ENCODE assay signal across 21 cellular contexts in genomic region chr9:114289106-114289505, GRCh38. TPM values are rescaled to one million over a fixed set of nuclear protein-coding genes. Genes with fewer than 3 reads are reported as not detected.
DNase-seq lines count a peak whose midpoint lies in the region; ATAC-seq and TF ChIP-seq lines count a peak whose summit lies in the region.
"Had no signal": no experiment of that assay in that cellular context is flagged by ENCODE, and none has a peak within 500 bp of the region (broad histone marks: within the 10 kb centered on the region; RNA-seq: fewer than 3 reads in every experiment).

No MANE protein-coding gene starts in this region.

- H3K27ac ChIP-seq in coronary artery (no peak overlapping the region), lower lobe of right lung (no peak overlapping the region), thoracic aorta (no peak overlapping the region)
- H3K27ac ChIP-seq: ascending aorta; BLaER1 treated with 17β-estradiol and CSF1 and Interleukin-3, amounts not matched to agents 10 nM and 100 nM; gastrocnemius medialis; HL-60; vagina had no signal

- intact Hi-C loops in lower lobe of right lung (cut with DNase I), result no loop called here

- peak; percentile 47 for DNase-seq in activated effector memory CD4-positive, alpha-beta T cell treated with anti-CD3 and anti-CD28 coated beads, Interleukin-2, amount 50 U/mL, for 16 hours
- DNase-seq in activated effector memory CD4-positive, alpha-beta T cell treated with Interleukin-2 at 50 U/mL for 16 hours, result no peak
- DNase-seq in coronary artery (ENCODE audit: low spot score) (peak; percentile 67), lower lobe of right lung (peak; percentile 22), thoracic aorta (ENCODE audit: low spot score) (peak; percentile 1), omental fat pad (ENCODE audit: low spot score) (no peak), NCI-H345 (lab: John Stamatoyannopoulos, UW) (no peak)
- DNase-seq: activated CD4-positive, alpha-beta T cell treated with anti-CD3 and anti-CD28 coated beads for 4 hours; activated naive CD4-positive, alpha-beta T cell; effector CD4-positive, alpha-beta T cell; NCI-H1105 treated with DMSO at 0.1 percent for 48 hours; NCI-H2081; NCI-H510A treated with DMSO at 0.1 percent for 48 hours had no signal

- no peaks in the 10 kb centered on the region for H3K4me1 ChIP-seq in lower lobe of right lung
- H3K4me1 ChIP-seq in thoracic aorta (ENCODE audit: control insufficient read depth in 1 of 2, low read depth in 2 of 2), result peaks cover 6 to 26% of the 10 kb centered on the region in 2 donors
- H3K4me1 ChIP-seq: gastrocnemius medialis had no signal

- H3K36me3 ChIP-seq in lower lobe of right lung, result peaks cover 6% of the 10 kb centered on the region
- peaks cover 8% of the 10 kb centered on the region for H3K36me3 ChIP-seq in thoracic aorta
- H3K36me3 ChIP-seq: ascending aorta, gastrocnemius medialis had no signal

- TF ChIP-seq CTCF in coronary artery (IDR thresholded peaks at IDR 0.05), result no peak
- TF ChIP-seq CTCF in lower lobe of right lung (IDR thresholded peaks at IDR 0.05), result no peak
- no peak for TF ChIP-seq CTCF in thoracic aorta (IDR thresholded peaks at IDR 0.05)
- no peak for TF ChIP-seq CTCF in omental fat pad (IDR thresholded peaks at IDR 0.05)

- no peaks in the 10 kb centered on the region for H3K9me3 ChIP-seq in lower lobe of right lung
- H3K9me3 ChIP-seq in thoracic aorta, result no peaks in the 10 kb centered on the region
- H3K9me3 ChIP-seq: ascending aorta, gastrocnemius medialis, mucosa of descending colon, vagina had no signal

- H3K4me3 ChIP-seq in coronary artery, result no peak overlapping the region
- H3K4me3 ChIP-seq in lower lobe of right lung, result no peak overlapping the region
- no peak overlapping the region for H3K4me3 ChIP-seq in thoracic aorta
- H3K4me3 ChIP-seq: ascending aorta; BLaER1 treated with 17β-estradiol and CSF1 and Interleukin-3, amounts not matched to agents 10 nM and 100 nM; gastrocnemius medialis; mucosa of descending colon; vagina had no signal

- H3K27me3 ChIP-seq in lower lobe of right lung (ENCODE audit: low read depth) (no peaks in the 10 kb centered on the region), thoracic aorta (replicated peaks; ENCODE audit: insufficient read depth) (no peaks in the 10 kb centered on the region)
- H3K27me3 ChIP-seq: ascending aorta; BLaER1 treated with 17β-estradiol and CSF1 and Interleukin-3, amounts not matched to agents 10 nM and 100 nM; gastrocnemius medialis; vagina had no signal

- ATAC-seq in lower lobe of right lung (no peak), thoracic aorta (ENCODE audit: insufficient number of reproducible peaks, low FRiP score, low read depth) (no peak), omental fat pad (ENCODE audit: low FRiP score) (no peak), HG03280 (IDR thresholded peaks at IDR 0.05; ENCODE audit: unreplicated experiment) (no peak)
- ATAC-seq: gastrocnemius medialis, left colon, mucosa of descending colon had no signal

RNA-seq across cellular contexts. Expression of gene ORM1, which starts 33.8 kb away (rescaled TPM):
- total RNA-seq in lower lobe of right lung, result 9.2 TPM
- total RNA-seq in thoracic aorta, result not detected
- 1 to 10 TPM in 2 of 4 donors, under 1 TPM in 1, not detected in 1; 0.65 to 5.4 (median 1.0) TPM for total RNA-seq in omental fat pad
- total RNA-seq: left colon, vagina had no signal

RNA-seq across cellular contexts. Expression of gene ORM2, which starts 40.6 kb away (rescaled TPM):
- total RNA-seq in lower lobe of right lung, result 3.1 TPM
- not detected for total RNA-seq in thoracic aorta
- total RNA-seq in omental fat pad, result 1 to 10 TPM in 1 of 4 donors, not detected in 3; 1.6 TPM
- total RNA-seq: left colon, vagina had no signal

Comparison
In these comparisons a context has a peak if more than half of its experiments do, and no peak if none do; other contexts are left out.
1. DNase-seq: peak in activated effector memory CD4-positive, alpha-beta T cell treated with anti-CD3 and anti-CD28 coated beads, Interleukin-2, amount 50 U/mL, for 16 hours (single experiment), coronary artery (single experiment), lower lobe of right lung (single experiment) and thoracic aorta (single experiment); none in activated effector memory CD4-positive, alpha-beta T cell treated with Interleukin-2 at 50 U/mL for 16 hours (single experiment), omental fat pad (single experiment) and NCI-H345 (single experiment).